ENCODE assay signal across 8 cellular contexts in genomic region chr9:100714372-100715099, GRCh38.
A peak's percentile ranks its signal among the peaks of the same experiment; 100 is the strongest.
DNase-seq lines count a peak whose midpoint lies in the region; ATAC-seq and TF ChIP-seq lines count a peak whose summit lies in the region.

No MANE protein-coding gene starts in this region.

- H3K4me3 Mint-ChIP-seq in glutamatergic neuron (ENCODE audit: unreplicated experiment): no peak overlapping the region

- TF ChIP-seq CTCF in BE2C (IDR thresholded peaks at IDR 0.05; ENCODE audit: low read depth, low read length): peak; percentile 98
- peak; percentile 93 for TF ChIP-seq CTCF in glutamatergic neuron (IDR thresholded peaks at IDR 0.05; ENCODE audit: partially characterized antibody, unreplicated experiment)

- H3K9me3 ChIP-seq in BE2C: no peaks in the 10 kb centered on the region

- H3K4me1 ChIP-seq in BE2C: no peaks in the 10 kb centered on the region

- no peak overlapping the region for H3K27ac Mint-ChIP-seq in glutamatergic neuron (ENCODE audit: unreplicated experiment)

- H3K27me3 Mint-ChIP-seq in glutamatergic neuron (ENCODE audit: unreplicated experiment): no peaks in the 10 kb centered on the region

- ATAC-seq in GM18858 (IDR thresholded peaks at IDR 0.05; ENCODE audit: unreplicated experiment) (peak; percentile 78), HG03378 (IDR thresholded peaks at IDR 0.05; ENCODE audit: unreplicated experiment) (peak; percentile 83)

- DNase-seq in BE2C (peak; percentile 78), NCI-H526 (lab: John Stamatoyannopoulos, UW) (peak; percentile 40 to 77), glutamatergic neuron (peak; percentile 84), putamen (ENCODE audit: low spot score) (peak; percentile 86)
- peak; percentile 62 to 63 for DNase-seq in activated T-cell treated with anti-CD3 and anti-CD28 coated beads, Interleukin-2, amount 50 U/mL, for 48 hours
- no peak for DNase-seq in effector CD8-positive, alpha-beta T cell (lab: John Stamatoyannopoulos, UW)

- H3K4me3 ChIP-seq in BE2C (ENCODE audit: low read depth, low read length): no peak overlapping the region

- no peaks in the 10 kb centered on the region for H3K27me3 ChIP-seq in BE2C

- H3K9me3 Mint-ChIP-seq in glutamatergic neuron (ENCODE audit: unreplicated experiment): peaks cover 3% of the 10 kb centered on the region

- no peaks in the 10 kb centered on the region for H3K4me1 Mint-ChIP-seq in glutamatergic neuron (ENCODE audit: low read depth, unreplicated experiment)

- no peaks in the 10 kb centered on the region for H3K36me3 ChIP-seq in BE2C

- peaks cover 7% of the 10 kb centered on the region for H3K36me3 Mint-ChIP-seq in glutamatergic neuron (ENCODE audit: unreplicated experiment)
